9 cellular contexts compared by ENCODE assay signal in genomic region chr10:50605280-50606270, GRCh38. TPM values are rescaled to one million over a fixed set of nuclear protein-coding genes. Genes with fewer than 3 reads are reported as not detected.
A peak's percentile ranks its signal among the peaks of the same experiment; 100 is the strongest.
DNase-seq lines count a peak whose midpoint lies in the region; ATAC-seq and TF ChIP-seq lines count a peak whose summit lies in the region.
"Had no signal": no experiment of that assay in that cellular context is flagged by ENCODE, and none has a peak within 500 bp of the region (broad histone marks: within the 10 kb centered on the region; RNA-seq: fewer than 3 reads in every experiment).

No MANE protein-coding gene starts in this region.

- H3K27ac ChIP-seq in SJCRH30 = peak overlapping the region; percentile 14; the same call in 1 of the 2 replicates
- H3K27ac ChIP-seq in esophagus squamous epithelium = peak overlapping the region; percentile 33 to 77 (median 66)
- no peak overlapping the region for H3K27ac ChIP-seq in trophoblast cell (ENCODE audit: low read depth, low read length)

- H2AFZ ChIP-seq in trophoblast cell (ENCODE audit: insufficient read depth, low read length, poor library complexity) = no peak overlapping the region

- POLR2A ChIA-PET in activated CD4-positive, alpha-beta memory T cell treated with anti-CD3 and anti-CD28 coated beads, Interleukin-2, amount 10 ng/mL, durations not matched to agents 7 days and 5 days (lab: Charles Lee) = interaction anchor here (1.0 to 1.8 kb wide), 2 partner anchors 19 to 188 kb away, joined by 3 to 4 read pairs; no protein-coding TSS in a partner anchor

- H2BK120ac ChIP-seq in trophoblast cell (ENCODE audit: insufficient read depth, low read length, poor library complexity) = no peak overlapping the region

- H4K12ac ChIP-seq in trophoblast cell (ENCODE audit: low read depth, low read length) = no peak overlapping the region

- no peaks in the 10 kb centered on the region for H3K27me3 Mint-ChIP-seq in CD14-positive monocyte (ENCODE audit: low read depth in 3 of 3)
- H3K27me3 Mint-ChIP-seq in activated CD4-positive, alpha-beta memory T cell treated with anti-CD3 and anti-CD28 coated beads, Interleukin-2, amount 10 ng/mL, durations not matched to agents 7 days and 5 days = no peaks in the 10 kb centered on the region

- H3K27me3 ChIP-seq in SJCRH30 = no peaks in the 10 kb centered on the region
- no peaks in the 10 kb centered on the region for H3K27me3 ChIP-seq in esophagus squamous epithelium
- H3K27me3 ChIP-seq in trophoblast cell (ENCODE audit: insufficient read depth, low read length) = no peaks in the 10 kb centered on the region

- H4K8ac ChIP-seq in trophoblast cell (ENCODE audit: low read depth, low read length) = no peak overlapping the region

- H3K9me3 ChIP-seq in SJCRH30 (replicated peaks) (no peaks in the 10 kb centered on the region), esophagus squamous epithelium (no peaks in the 10 kb centered on the region), trophoblast cell (ENCODE audit: insufficient read depth, low read depth, low read length) (no peaks in the 10 kb centered on the region)

- no peak overlapping the region for H2BK5ac ChIP-seq in trophoblast cell (ENCODE audit: low read depth, low read length, poor library complexity)

- H3K4me1 Mint-ChIP-seq in CD14-positive monocyte = peaks cover 63% of the 10 kb centered on the region
- peaks cover 28% of the 10 kb centered on the region for H3K4me1 Mint-ChIP-seq in activated CD4-positive, alpha-beta memory T cell treated with anti-CD3 and anti-CD28 coated beads, Interleukin-2, amount 10 ng/mL, durations not matched to agents 7 days and 5 days

- DNase-seq in CD14-positive monocyte (ENCODE audit: low spot score) = no peak
- DNase-seq in SJCRH30 = peak; percentile 23 to 43
- DNase-seq in esophagus squamous epithelium (lab: John Stamatoyannopoulos, UW) = no peak
- peak; percentile 59 to 78 for DNase-seq in trophoblast cell
- DNase-seq in activated CD4-positive, alpha-beta memory T cell treated with anti-CD3 and anti-CD28 coated beads, Interleukin-2, amount 10 ng/mL, durations not matched to agents 7 days and 5 days = no peak
- no peak for DNase-seq in stimulated activated CD4-positive, alpha-beta T cell treated with anti-CD3 and anti-CD28 coated beads, Interleukin-2, amount 100 ng/mL, for 24 hours

- H3K79me1 ChIP-seq in trophoblast cell (ENCODE audit: low read length) = no peaks in the 10 kb centered on the region

- ATAC-seq in GM18909 (IDR thresholded peaks at IDR 0.05; ENCODE audit: poor library complexity, unreplicated experiment) = peak; percentile 78
- ATAC-seq in HG03135 (IDR thresholded peaks at IDR 0.05; ENCODE audit: unreplicated experiment) = peak; percentile 62

- WGBS in esophagus squamous epithelium, 2 donors = 49 to 52% methylated on average over 3 of the region's 3 CpGs
- no CpG with 5 or more reads among the region's 3 CpGs for WGBS in trophoblast cell (ENCODE audit: extremely low coverage, insufficient coverage, insufficient read length)

- H3K18ac ChIP-seq in trophoblast cell (ENCODE audit: low read length) = no peak overlapping the region

- CTCF ChIA-PET in activated CD4-positive, alpha-beta memory T cell treated with anti-CD3 and anti-CD28 coated beads, Interleukin-2, amount 10 ng/mL, durations not matched to agents 7 days and 5 days (lab: Charles Lee) = no interaction called here

- peaks cover 0 to 2% of the 10 kb centered on the region in 2 donors for H3K36me3 Mint-ChIP-seq in CD14-positive monocyte
- H3K36me3 Mint-ChIP-seq in activated CD4-positive, alpha-beta memory T cell treated with anti-CD3 and anti-CD28 coated beads, Interleukin-2, amount 10 ng/mL, durations not matched to agents 7 days and 5 days (ENCODE audit: low read depth) = peaks cover 5% of the 10 kb centered on the region

- H3K36me3 ChIP-seq in SJCRH30 (no peaks in the 10 kb centered on the region), esophagus squamous epithelium (no peaks in the 10 kb centered on the region), trophoblast cell (ENCODE audit: control insufficient read depth in 1 of 2, insufficient read depth in 2 of 2, low read length in 2 of 2) (no peaks in the 10 kb centered on the region)

- TF ChIP-seq POLR2A in esophagus squamous epithelium (IDR thresholded peaks at IDR 0.05) = no peak

- no peak overlapping the region for H3K4ac ChIP-seq in trophoblast cell (ENCODE audit: low read depth, low read length)

- no peak overlapping the region for H3K4me3 Mint-ChIP-seq in CD14-positive monocyte
- H3K4me3 Mint-ChIP-seq in activated CD4-positive, alpha-beta memory T cell treated with anti-CD3 and anti-CD28 coated beads, Interleukin-2, amount 10 ng/mL, durations not matched to agents 7 days and 5 days = no peak overlapping the region
- H3K4me3 Mint-ChIP-seq: neural crest cell had no signal

- H3K79me2 ChIP-seq in trophoblast cell (ENCODE audit: control insufficient read depth, insufficient read depth, low read length, poor library complexity) = no peaks in the 10 kb centered on the region

- H3K27ac Mint-ChIP-seq in CD14-positive monocyte = peak overlapping the region in 4 of 7 donors; percentile 10 to 59 (median 46)
- H3K27ac Mint-ChIP-seq in activated CD4-positive, alpha-beta memory T cell treated with anti-CD3 and anti-CD28 coated beads, Interleukin-2, amount 10 ng/mL, durations not matched to agents 7 days and 5 days = no peak overlapping the region

- no peak overlapping the region for H2AK5ac ChIP-seq in trophoblast cell (ENCODE audit: low read length)

- H3K4me1 ChIP-seq in SJCRH30 (peaks cover 22% of the 10 kb centered on the region), esophagus squamous epithelium (peaks cover 17 to 80% (median 59%) of the 10 kb centered on the region in 3 donors), trophoblast cell (ENCODE audit: control insufficient read depth in 1 of 2, insufficient read depth in 2 of 2, low read length in 2 of 2) (peaks cover 5 to 13% of the 10 kb centered on the region in 2 experiments)

- H3K4me3 ChIP-seq in SJCRH30 (no peak overlapping the region), esophagus squamous epithelium (peak overlapping the region in 1 of 4 donors; percentile 25), trophoblast cell (ENCODE audit: low read depth, low read length) (no peak overlapping the region)

- H3K9me3 Mint-ChIP-seq in CD14-positive monocyte = no peaks in the 10 kb centered on the region
- no peaks in the 10 kb centered on the region for H3K9me3 Mint-ChIP-seq in activated CD4-positive, alpha-beta memory T cell treated with anti-CD3 and anti-CD28 coated beads, Interleukin-2, amount 10 ng/mL, durations not matched to agents 7 days and 5 days
- H3K9me3 Mint-ChIP-seq: neural crest cell had no signal

- H2BK12ac ChIP-seq in trophoblast cell (ENCODE audit: low read length) = no peak overlapping the region

- no peak overlapping the region for H3K9ac ChIP-seq in trophoblast cell (ENCODE audit: low read length)

- no peak overlapping the region for H4K91ac ChIP-seq in trophoblast cell (ENCODE audit: low read depth, low read length)

- TF ChIP-seq CTCF in CD14-positive monocyte (IDR thresholded peaks at IDR 0.05) (no peak), esophagus squamous epithelium (IDR thresholded peaks at IDR 0.05) (no peak)

- H3K23ac ChIP-seq in trophoblast cell (ENCODE audit: low read length) = no peak overlapping the region

- H3K14ac ChIP-seq in trophoblast cell (ENCODE audit: low read length) = no peak overlapping the region

- H3K4me2 ChIP-seq in trophoblast cell (ENCODE audit: low read length) = peak overlapping the region; percentile 31

- intact Hi-C loops in CD14-positive monocyte (cut with micrococcal nuclease) = no loop called here
- intact Hi-C loops in esophagus squamous epithelium (cut with DNase I) = no loop called here

RNA-seq across cellular contexts. Expression of gene SGMS1, which starts 18.2 kb away (rescaled TPM):
- 10 to 100 TPM; 19.5 to 20.4 TPM for polyA plus RNA-seq in CD14-positive monocyte
- 13.4 and 14.7 TPM in 2 replicates for total RNA-seq in SJCRH30 (2014; rRNA removed; shearing (Covaris generic))
- 10 to 100 TPM; 39.4 to 64.1 (median 54.9) TPM for total RNA-seq in esophagus squamous epithelium
- 12.3 and 14.2 TPM in 2 replicates for polyA plus RNA-seq in trophoblast cell (2013)
- total RNA-seq in activated CD4-positive, alpha-beta memory T cell treated with anti-CD3 and anti-CD28 coated beads, Interleukin-2, amount 10 ng/mL, durations not matched to agents 7 days and 5 days = 10 to 100 TPM; 18.9 to 19.9 TPM

Comparison
In these comparisons a context has a peak if more than half of its experiments do, and no peak if none do; other contexts are left out.
1. DNase-seq: peak in SJCRH30 (2 of 2) and trophoblast cell (2 of 2); none in CD14-positive monocyte (single experiment), esophagus squamous epithelium (single experiment), activated CD4-positive, alpha-beta memory T cell treated with anti-CD3 and anti-CD28 coated beads, Interleukin-2, amount 10 ng/mL, durations not matched to agents 7 days and 5 days (single experiment) and stimulated activated CD4-positive, alpha-beta T cell treated with anti-CD3 and anti-CD28 coated beads, Interleukin-2, amount 100 ng/mL, for 24 hours (0 of 2).